In the genomic region with DNA sequence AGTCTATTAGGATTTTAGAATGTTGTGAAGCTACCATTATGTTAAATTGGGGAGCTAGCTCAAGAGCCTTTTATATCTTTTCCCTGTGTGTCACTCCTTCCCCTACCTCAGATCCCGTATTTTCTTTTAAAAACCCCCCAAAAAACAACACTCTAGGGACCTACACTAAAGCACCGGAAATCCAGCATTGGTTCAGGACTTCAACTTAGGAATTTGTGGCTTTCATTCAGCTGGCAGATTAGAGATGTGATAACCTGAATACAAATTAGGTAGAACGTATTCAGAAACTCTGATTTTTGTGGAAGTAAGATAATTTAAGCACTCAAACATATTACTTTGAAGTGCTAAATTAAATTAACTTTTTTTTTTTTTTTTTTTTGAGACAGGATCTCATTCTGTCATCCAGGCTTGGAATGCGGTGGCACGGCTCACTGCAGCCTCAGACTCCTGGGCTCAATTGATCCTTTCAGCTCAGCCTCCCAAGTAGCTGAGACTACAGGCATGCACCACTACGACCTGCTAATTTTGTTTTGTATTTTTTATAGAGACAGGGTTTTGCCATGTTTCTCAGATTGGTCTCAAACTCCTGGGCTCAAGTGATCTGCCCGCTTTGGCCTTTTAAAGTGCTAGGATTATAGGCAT, we compare ENCODE assay signal across 18 cellular contexts.
"Had no signal": no experiment of that assay in that cellular context is flagged by ENCODE, and none has a peak within 500 bp of the region (broad histone marks: within the 10 kb centered on the region; RNA-seq: fewer than 3 reads in every experiment).

No MANE protein-coding gene starts in this region.

- H3K27ac Mint-ChIP-seq: activated B cell treated with CpG ODN at 0.5 μM for 24 hours; activated CD8-positive, alpha-beta T cell treated with anti-CD3 and anti-CD28 coated beads for 36 hours; activated naive CD4-positive, alpha-beta T cell treated with anti-CD3 and anti-CD28 coated beads, Interleukin-2, amount 50 U/mL, for 72 hours; dendritic cell treated with granulocyte-macrophage colony-stimulating factor and Interleukin-4, amounts not matched to agents 40 ng/mL and 50 ng/mL, for 4 days had no signal

- ATAC-seq: activated CD8-positive, alpha-beta T cell treated with anti-CD3 and anti-CD28 coated beads for 36 hours; activated naive CD4-positive, alpha-beta T cell treated with anti-CD3 and anti-CD28 coated beads, Interleukin-2, amount 50 U/mL, for 72 hours; activated T-cell treated with anti-CD3 and anti-CD28 coated beads, Interleukin-2, amount 50 U/mL, for 4 hours; body of pancreas had no signal

- H3K36me3 Mint-ChIP-seq: activated naive CD4-positive, alpha-beta T cell treated with anti-CD3 and anti-CD28 coated beads, Interleukin-2, amount 50 U/mL, for 72 hours had no signal

- H3K36me3 ChIP-seq: tibial nerve, uterus had no signal

- H3K27me3 ChIP-seq: body of pancreas, hepatocyte, tibial nerve, uterus had no signal

- DNase-seq: activated B cell treated with CpG ODN at 0.5 μM for 24 hours; activated CD4-positive, alpha-beta T cell treated with anti-CD3 and anti-CD28 coated beads for 48 hours; activated CD8-positive, alpha-beta T cell treated with anti-CD3 and anti-CD28 coated beads for 36 hours; activated effector memory CD4-positive, alpha-beta T cell treated with Interleukin-2 at 50 U/mL for 16 hours; activated T-cell treated with anti-CD3 and anti-CD28 coated beads, Interleukin-2, amount 50 U/mL, for 4 hours; body of pancreas; kidney; stimulated activated CD4-positive, alpha-beta T cell treated with anti-CD3 and anti-CD28 coated beads, Interleukin-4, amount 100 ng/mL, for 4 hours; stimulated activated CD8-positive, alpha-beta memory T cell treated with anti-CD3 and anti-CD28 coated beads, Interleukin-4, amount 100 ng/mL, for 48 hours; stimulated activated naive CD4-positive, alpha-beta T cell treated with Interleukin-2 at 50 U/mL for 16 hours; substantia nigra; SW 1271; uterus had no signal

- H3K27ac ChIP-seq: body of pancreas, hepatocyte, skin epidermis, tibial nerve, uterus had no signal

- H3K9me3 ChIP-seq: body of pancreas, tibial nerve, uterus had no signal

- H3K9me3 Mint-ChIP-seq: activated B cell treated with CpG ODN at 0.5 μM for 24 hours; activated CD8-positive, alpha-beta T cell treated with anti-CD3 and anti-CD28 coated beads for 36 hours; activated naive CD4-positive, alpha-beta T cell treated with anti-CD3 and anti-CD28 coated beads, Interleukin-2, amount 50 U/mL, for 72 hours; activated T-cell treated with anti-CD3 and anti-CD28 coated beads, Interleukin-2, amount 50 U/mL, for 4 hours; dendritic cell treated with granulocyte-macrophage colony-stimulating factor and Interleukin-4, amounts not matched to agents 40 ng/mL and 50 ng/mL, for 4 days had no signal

- H3K4me3 Mint-ChIP-seq: activated B cell treated with CpG ODN at 0.5 μM for 24 hours; activated CD8-positive, alpha-beta T cell treated with anti-CD3 and anti-CD28 coated beads for 36 hours; activated T-cell treated with anti-CD3 and anti-CD28 coated beads, Interleukin-2, amount 50 U/mL, for 4 hours; dendritic cell treated with granulocyte-macrophage colony-stimulating factor and Interleukin-4, amounts not matched to agents 40 ng/mL and 50 ng/mL, for 4 days had no signal

- H3K4me3 ChIP-seq: body of pancreas, hepatocyte, skin epidermis, tibial nerve, uterus had no signal
